In the genomic region with DNA sequence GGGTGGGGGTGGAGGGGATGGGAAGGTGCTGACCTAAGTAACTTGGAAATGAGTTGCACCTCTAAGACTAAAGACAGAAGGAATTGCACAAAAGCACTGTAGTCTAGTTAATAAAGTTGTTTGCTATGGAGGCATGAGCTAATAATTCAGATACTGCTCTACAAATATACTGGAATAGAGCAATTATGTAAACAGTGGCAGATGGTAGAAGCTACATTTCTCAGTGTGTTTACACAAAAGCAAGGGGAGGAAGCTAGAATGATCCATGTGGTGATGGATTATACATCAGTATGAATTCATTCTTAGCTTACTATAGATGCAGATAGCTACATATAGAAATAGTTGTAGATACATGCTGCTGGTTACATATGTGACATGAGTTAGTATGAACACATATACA, we compare ENCODE assay signal across 1 cellular context.
TF ChIP-seq lines count a peak whose summit lies in the region.

No MANE protein-coding gene starts in this region.

TF ChIP-seq in IMR-90, 13 proteins besides CTCF, POLR2A, EP300 and RAD21:
- no peak for TF ChIP-seq RFX5 (IDR thresholded peaks at IDR 0.05; ENCODE audit: low read depth, low read length)
